ENCODE assay signal across 32 cellular contexts in genomic region chr12:208813-209212, GRCh38. TPM values are rescaled to one million over a fixed set of nuclear protein-coding genes. Genes with fewer than 3 reads are reported as not detected.
"Had no signal": no experiment of that assay in that cellular context is flagged by ENCODE, and none has a peak within 500 bp of the region (broad histone marks: within the 10 kb centered on the region; RNA-seq: fewer than 3 reads in every experiment).

No MANE protein-coding gene starts in this region.

- H3K4me3 Mint-ChIP-seq: mesothelial cell of epicardium; naive thymus-derived CD4-positive, alpha-beta T cell; natural killer cell treated with Interleukin-12 subunit alpha and Interleukin-12 subunit beta and Interleukin-15 and Interleukin-18, amount 100 ng/mL, for 72 hours; neural crest cell; stimulated activated effector memory CD8-positive, alpha-beta T cell treated with anti-CD3 and anti-CD28 coated beads, Interleukin-12 subunit alpha, Interleukin-12 subunit beta, amount 100 ng/mL, for 72 hours; stimulated activated naive CD8-positive, alpha-beta T cell treated with anti-CD3 and anti-CD28 coated beads, Interleukin-15, Interleukin-2, amounts not matched to agents 100 ng/mL and 50 ng/mL, for 24 hours; type B pancreatic cell had no signal

- H3K4me1 ChIP-seq: prostate gland had no signal

- H3K4me2 ChIP-seq: hepatocyte had no signal

- H3K27me3 ChIP-seq: pancreas, uterus had no signal

- H3K36me3 Mint-ChIP-seq: mesothelial cell of epicardium; natural killer cell treated with Interleukin-12 subunit alpha and Interleukin-12 subunit beta and Interleukin-15 and Interleukin-18, amount 100 ng/mL, for 72 hours; stimulated activated effector memory CD8-positive, alpha-beta T cell treated with anti-CD3 and anti-CD28 coated beads, Interleukin-12 subunit alpha, Interleukin-12 subunit beta, amount 100 ng/mL, for 72 hours; type B pancreatic cell had no signal

- H3K36me3 ChIP-seq: heart right ventricle, left lung, pancreas, prostate gland, suprapubic skin, thoracic aorta, tibial artery, uterus had no signal

- H3K4me3 ChIP-seq: heart right ventricle, hepatocyte, left lung, lung, pancreas, prostate gland, skin epidermis, suprapubic skin, thoracic aorta, tibial artery, uterus had no signal

- DNase-seq: heart right ventricle; islet precursor cell; kidney glomerular epithelial cell; left colon; mesendoderm; naive thymus-derived CD4-positive, alpha-beta T cell; nucleus accumbens; retina; right cardiac atrium; stimulated activated CD4-positive, alpha-beta T cell treated with anti-CD3 and anti-CD28 coated beads, Interleukin-4, amount 100 ng/mL, for 24 hours; stimulated activated naive CD4-positive, alpha-beta T cell; tibial artery; uterus had no signal

- ATAC-seq: heart right ventricle; left lung; naive thymus-derived CD4-positive, alpha-beta T cell; natural killer cell treated with Interleukin-12 subunit alpha and Interleukin-12 subunit beta and Interleukin-15 and Interleukin-18, amount 100 ng/mL, for 72 hours; pancreas; right cardiac atrium; sciatic nerve; stimulated activated effector memory CD8-positive, alpha-beta T cell treated with anti-CD3 and anti-CD28 coated beads, Interleukin-12 subunit alpha, Interleukin-12 subunit beta, amount 100 ng/mL, for 72 hours had no signal

- H3K9me3 Mint-ChIP-seq: natural killer cell treated with Interleukin-12 subunit alpha and Interleukin-12 subunit beta and Interleukin-15 and Interleukin-18, amount 100 ng/mL, for 72 hours; neural crest cell; stimulated activated effector memory CD8-positive, alpha-beta T cell treated with anti-CD3 and anti-CD28 coated beads, Interleukin-12 subunit alpha, Interleukin-12 subunit beta, amount 100 ng/mL, for 72 hours; stimulated activated naive CD8-positive, alpha-beta T cell treated with anti-CD3 and anti-CD28 coated beads, Interleukin-15, Interleukin-2, amounts not matched to agents 100 ng/mL and 50 ng/mL, for 24 hours; type B pancreatic cell had no signal

- H2AFZ ChIP-seq: hepatocyte had no signal

- H3K79me2 ChIP-seq: hepatocyte had no signal

- H3K27ac ChIP-seq: heart right ventricle, hepatocyte, left lung, pancreas, prostate gland, skin epidermis, suprapubic skin, thoracic aorta, tibial artery, uterus had no signal

- H3K27ac Mint-ChIP-seq: mesothelial cell of epicardium; naive thymus-derived CD4-positive, alpha-beta T cell; natural killer cell treated with Interleukin-12 subunit alpha and Interleukin-12 subunit beta and Interleukin-15 and Interleukin-18, amount 100 ng/mL, for 72 hours; stimulated activated effector memory CD8-positive, alpha-beta T cell treated with anti-CD3 and anti-CD28 coated beads, Interleukin-12 subunit alpha, Interleukin-12 subunit beta, amount 100 ng/mL, for 72 hours; stimulated activated naive CD8-positive, alpha-beta T cell treated with anti-CD3 and anti-CD28 coated beads, Interleukin-15, Interleukin-2, amounts not matched to agents 100 ng/mL and 50 ng/mL, for 24 hours; type B pancreatic cell had no signal

- FAIRE-seq: pancreas had no signal

- H3K9me3 ChIP-seq: heart right ventricle, left lung, pancreas, prostate gland, suprapubic skin, thoracic aorta, tibial artery, uterus had no signal

RNA-seq across cellular contexts. Expression of gene SLC6A12, which starts 5.1 kb away (rescaled TPM):
- total RNA-seq: osteoblast had no signal
- polyA plus RNA-seq: naive thymus-derived CD4-positive, alpha-beta T cell had no signal

RNA-seq across cellular contexts. Expression of gene SLC6A13, which starts 53.8 kb away (rescaled TPM):
- total RNA-seq: left colon, lower leg skin, mononuclear cell, osteoblast, suprapubic skin, ureter had no signal
- polyA plus RNA-seq: naive thymus-derived CD4-positive, alpha-beta T cell had no signal
